ENCODE assay signal across 32 cellular contexts in the genomic region with DNA sequence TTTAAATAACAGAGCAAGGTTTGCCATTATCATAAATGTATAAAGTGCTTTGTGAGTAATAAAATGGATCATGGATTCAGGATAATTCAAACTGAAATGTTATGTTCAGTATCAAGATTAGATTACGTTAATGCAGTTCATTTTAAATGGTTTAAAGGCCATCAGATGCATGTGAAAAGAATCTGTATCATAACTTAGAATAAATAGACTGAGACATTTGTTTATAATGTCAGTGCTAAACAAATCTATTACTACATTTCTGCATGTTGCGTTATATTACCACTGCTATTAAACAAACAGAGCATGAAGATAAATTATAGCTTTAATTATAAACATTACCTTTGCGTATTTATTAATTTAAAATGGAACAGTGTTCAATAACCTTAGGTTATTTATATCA.
"Had no signal": no experiment of that assay in that cellular context is flagged by ENCODE, and none has a peak within 500 bp of the region (broad histone marks: within the 10 kb centered on the region; RNA-seq: fewer than 3 reads in every experiment).

No MANE protein-coding gene starts in this region.

- H3K9me3 ChIP-seq: MG63 had no signal

- DNase-seq: Karpas-422, Kasumi-1, MG63, MM.1S, MV-4-11, NCI-H1048, NCI-H1092, NCI-H1092 treated with DMSO at 0.1 percent for 48 hours, NCI-H1105, NCI-H1105 treated with DMSO at 0.1 percent for 48 hours, NCI-H1417, NCI-H1417 treated with DMSO at 0.1 percent for 48 hours, NCI-H1436 treated with DMSO at 0.1 percent for 48 hours, NCI-H146, NCI-H1694, NCI-H1694 treated with DMSO at 0.1 percent for 48 hours, NCI-H187, NCI-H187 treated with DMSO at 0.1 percent for 48 hours, NCI-H1930, NCI-H2029, NCI-H2029 treated with DMSO at 0.1 percent for 48 hours, NCI-H2081, NCI-H2081 treated with DMSO at 0.1 percent for 48 hours, NCI-H2107, NCI-H2171, NCI-H2171 treated with DMSO at 0.1 percent for 48 hours, NCI-H2227 treated with DMSO at 0.1 percent for 48 hours, NCI-H226, NCI-H345, NCI-H446, NCI-H446 treated with DMSO at 0.1 percent for 48 hours, NCI-H510A had no signal

- H3K36me3 ChIP-seq: MG63 had no signal

- H3K4me3 ChIP-seq: MG63 had no signal
